Comparison of ENCODE assay signal across 8 cellular contexts in the genomic region with DNA sequence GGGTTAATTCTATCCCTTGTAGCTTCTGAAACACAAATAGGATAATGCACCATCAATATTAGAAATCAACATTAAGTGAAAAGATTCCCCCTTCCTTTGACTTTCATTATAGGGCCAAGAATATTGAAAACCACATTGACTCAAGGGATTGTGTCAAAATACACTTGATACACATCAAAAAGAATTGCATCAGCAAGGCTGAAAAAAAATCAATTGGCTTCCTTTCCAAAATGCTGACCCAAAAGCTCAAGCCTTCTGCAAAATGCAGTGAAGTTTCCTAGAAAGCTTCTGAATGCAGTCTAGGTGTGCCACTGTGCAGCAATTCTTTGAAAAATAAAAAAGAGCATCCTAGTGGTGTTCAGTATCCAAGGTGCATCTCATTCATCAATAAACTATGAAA.
"Had no signal": no experiment of that assay in that cellular context is flagged by ENCODE, and none has a peak within 500 bp of the region (broad histone marks: within the 10 kb centered on the region; RNA-seq: fewer than 3 reads in every experiment).

No MANE protein-coding gene starts in this region.

- DNase-seq: GM23248, GOT3, H7 had no signal

- H3K9ac ChIP-seq: GM23248 had no signal

- H3K9me3 ChIP-seq: HAP-1 had no signal

- ATAC-seq: HCT116, HepG2, K562 had no signal

- H3K4me3 ChIP-seq: GM23248, HAP-1, K562 had no signal

- H3K27ac ChIP-seq: GM23248, HL-60 had no signal

- H3K4me1 ChIP-seq: HAP-1 had no signal

- H3K36me3 ChIP-seq: HAP-1 had no signal

- H2AFZ ChIP-seq: GM23248 had no signal
